8 cellular contexts compared by ENCODE assay signal in the genomic region with DNA sequence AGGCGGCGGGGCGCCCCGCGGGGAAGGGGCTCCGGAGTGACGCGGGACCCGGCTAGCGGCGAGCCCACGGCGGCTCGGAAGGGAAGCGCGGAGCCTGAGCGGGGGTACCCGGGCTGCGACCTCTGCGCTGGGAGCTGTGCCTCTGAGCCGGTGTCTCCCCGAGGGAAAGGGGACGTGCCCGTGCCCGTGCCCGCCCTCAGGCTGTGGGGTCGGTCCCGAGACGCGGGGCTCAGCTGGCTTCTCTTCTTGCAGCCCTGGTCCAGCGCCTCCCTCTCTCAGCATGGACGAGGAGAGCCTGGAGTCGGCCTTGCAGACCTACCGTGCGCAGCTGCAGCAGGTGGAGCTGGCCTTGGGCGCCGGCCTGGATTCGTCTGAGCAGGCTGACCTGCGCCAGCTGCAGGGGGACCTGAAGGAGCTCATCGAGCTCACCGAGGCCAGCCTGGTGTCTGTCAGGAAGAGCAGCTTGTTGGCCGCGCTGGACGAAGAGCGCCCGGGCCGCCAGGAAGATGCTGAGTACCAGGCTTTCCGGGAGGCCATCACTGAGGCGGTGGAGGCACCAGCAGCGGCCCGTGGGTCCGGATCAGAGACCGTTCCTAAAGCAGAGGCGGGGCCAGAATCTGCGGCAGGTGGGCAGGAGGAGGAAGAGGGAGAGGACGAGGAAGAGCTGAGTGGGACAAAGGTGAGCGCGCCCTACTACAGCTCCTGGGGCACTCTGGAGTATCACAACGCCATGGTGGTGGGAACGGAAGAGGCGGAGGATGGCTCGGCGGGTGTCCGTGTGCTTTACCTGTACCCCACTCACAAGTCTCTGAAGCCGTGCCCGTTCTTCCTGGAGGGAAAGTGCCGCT. TPM values are rescaled to one million over a fixed set of nuclear protein-coding genes. Genes with fewer than 3 reads are reported as not detected.
DNase-seq lines count a peak whose midpoint lies in the region; ATAC-seq and TF ChIP-seq lines count a peak whose summit lies in the region.

No MANE protein-coding gene starts in this region.

- CTCF ChIA-PET in A673 (lab: Charles Lee), result no interaction called here

- H3K27ac ChIP-seq in A673 (ENCODE audit: low read depth, low read length, poor library complexity, severe bottlenecking), result peak overlapping the region; percentile 87
- peak overlapping the region; percentile 69 to 83 (median 78) for H3K27ac ChIP-seq in body of pancreas
- peak overlapping the region; percentile 88 to 96 (median 91) for H3K27ac ChIP-seq in stomach

- H3K4me3 ChIP-seq in A673 (ENCODE audit: low read depth, low read length, poor library complexity, severe bottlenecking), result peak overlapping the region; percentile 98
- peak overlapping the region; percentile 67 to 88 for H3K4me3 ChIP-seq in body of pancreas
- H3K4me3 ChIP-seq in kidney epithelial cell (ENCODE audit: low read depth, low read length), result peak overlapping the region; percentile 67
- peak overlapping the region; percentile 93 to 98 (median 94) for H3K4me3 ChIP-seq in stomach

- DNase-seq in A673 (ENCODE audit: low spot score) (no peak), HuH-7 (ENCODE audit: low spot score) (peak; percentile 30), body of pancreas (peak; percentile 13 to 30 (median 24)), kidney epithelial cell (ENCODE audit: low read depth) (no peak), stomach (no peak), NCI-H2107 (lab: John Stamatoyannopoulos, UW) (no peak)

- H3K4me1 ChIP-seq in A673 (ENCODE audit: insufficient read depth, low read length, poor library complexity, severe bottlenecking) (peaks cover 6% of the 10 kb centered on the region), body of pancreas (peaks cover 24% of the 10 kb centered on the region), stomach (peaks cover 25 to 51% (median 40%) of the 10 kb centered on the region in 4 donors)

- TSS peak; percentile 28 for BruUV-seq in A673 (replicated peaks; lab: Mats Ljungman, UMichigan)

- peak; percentile 17 for ATAC-seq in GM18907 (IDR thresholded peaks at IDR 0.05; ENCODE audit: unreplicated experiment)
- ATAC-seq in body of pancreas, result no peak
- ATAC-seq in HG03521 (IDR thresholded peaks at IDR 0.05; ENCODE audit: unreplicated experiment), result no peak

- intact Hi-C loops in A673 (cut with micrococcal nuclease; ENCODE audit: unreplicated experiment) (no loop called here), body of pancreas (cut with DNase I) (no loop called here), stomach (cut with DNase I; ENCODE audit: low total_unique reads) (no loop called here)

- POLR2A ChIA-PET in A673 (lab: Charles Lee; ENCODE audit: low non-redundant PET), result no interaction called here

- H3K9me3 ChIP-seq in A673 (ENCODE audit: low read depth, low read length, poor library complexity, severe bottlenecking), result peaks cover 8% of the 10 kb centered on the region
- H3K9me3 ChIP-seq in body of pancreas, result no peaks in the 10 kb centered on the region
- H3K9me3 ChIP-seq in stomach, result no peaks in the 10 kb centered on the region

- no peak for TF ChIP-seq EP300 in stomach (IDR thresholded peaks at IDR 0.05)

- TF ChIP-seq CTCF in A673 (conservative IDR thresholded peaks at IDR 0.05; ENCODE audit: low read depth, low read length) (no peak), body of pancreas (IDR thresholded peaks at IDR 0.05) (no peak), kidney epithelial cell (IDR thresholded peaks at IDR 0.05; ENCODE audit: insufficient read depth, low read length, poor library complexity, severe bottlenecking) (no peak), stomach (IDR thresholded peaks at IDR 0.05) (no peak)

- WGBS in body of pancreas, 2 donors, result 20 to 50% methylated on average over 26 to 66 of the region's 67 CpGs
- 18 to 54% (median 20%) methylated on average over 23 to 66 of the region's 67 CpGs for WGBS in stomach, 5 donors

- no peaks in the 10 kb centered on the region for H3K27me3 ChIP-seq in A673 (replicated peaks; ENCODE audit: insufficient read depth, low read depth, low read length, poor library complexity)
- no peaks in the 10 kb centered on the region for H3K27me3 ChIP-seq in body of pancreas
- no peaks in the 10 kb centered on the region for H3K27me3 ChIP-seq in kidney epithelial cell (ENCODE audit: control insufficient read depth, insufficient read depth, low read length)
- H3K27me3 ChIP-seq in stomach, result no peaks in the 10 kb centered on the region

- H3K36me3 ChIP-seq in A673 (ENCODE audit: insufficient read depth, low read length, poor library complexity, severe bottlenecking) (peaks cover 62% of the 10 kb centered on the region), body of pancreas (replicated peaks in 1 of 2; ENCODE audit: insufficient read depth in 1 of 2, low read depth in 2 of 2) (peaks cover 0 to 10% of the 10 kb centered on the region in 2 donors), kidney epithelial cell (ENCODE audit: control insufficient read depth, insufficient read depth, low read length) (peaks cover 1% of the 10 kb centered on the region), stomach (peaks cover 33 to 79% (median 78%) of the 10 kb centered on the region in 4 donors)

- TF ChIP-seq POLR2A in body of pancreas (IDR thresholded peaks at IDR 0.05) (no peak), stomach (IDR thresholded peaks at IDR 0.05) (no peak)

RNA-seq across cellular contexts. Expression of a gene that starts 0.7 kb away (rescaled TPM):
- total RNA-seq in A673 (2021), result 28.2 and 28.3 TPM in 2 replicates
- 10 to 100 TPM; 16.6 to 53.1 TPM for total RNA-seq in body of pancreas
- total RNA-seq in kidney epithelial cell, result 39.8 and 42.6 TPM in 2 replicates
- 10 to 100 TPM; 12.3 to 49.6 (median 39.3) TPM for total RNA-seq in stomach
- polyA plus RNA-seq in stomach, result 10 to 100 TPM; 29.9 to 41.7 (median 37.7) TPM

RNA-seq across cellular contexts. Expression of a gene that starts 0.7 kb away (rescaled TPM):
- total RNA-seq in A673 (2021) (38.9 and 41.1 TPM in 2 replicates), body of pancreas (10 to 100 TPM; 22.6 to 23.4 TPM), kidney epithelial cell (47.7 and 56.9 TPM in 2 replicates), stomach (100 to 1,000 TPM in 1 of 5 donors, 10 to 100 TPM in 3, 1 to 10 TPM in 1; 7.6 to 103 (median 35.8) TPM)
- 10 to 100 TPM; 30.2 to 56.2 (median 35.9) TPM for polyA plus RNA-seq in stomach

RNA-seq across cellular contexts. Expression of a gene that starts 12.1 kb away (rescaled TPM):
- not detected in 2 replicates for total RNA-seq in A673 (2021)
- 10 to 100 TPM in 1 of 2 donors, 1 to 10 TPM in 1; 9.9 to 13.8 TPM for total RNA-seq in body of pancreas
- 97.0 and 119 TPM in 2 replicates for total RNA-seq in kidney epithelial cell
- total RNA-seq in stomach, result 10 to 100 TPM in 1 of 5 donors, 1 to 10 TPM in 3, not detected in 1; 1.1 to 16.9 (median 3.2) TPM
- polyA plus RNA-seq in stomach, result 10 to 100 TPM in 1 of 3 donors, 1 to 10 TPM in 2; 8.5 to 26.2 (median 9.5) TPM

RNA-seq across cellular contexts. Expression of a gene that starts 27.9 kb away (rescaled TPM):
- total RNA-seq in A673 (2021), result 15.1 and 16.3 TPM in 2 replicates
- total RNA-seq in body of pancreas, result 10 to 100 TPM in 1 of 2 donors, 1 to 10 TPM in 1; 4.9 to 14.0 TPM
- 9.4 and 14.0 TPM in 2 replicates for total RNA-seq in kidney epithelial cell
- total RNA-seq in stomach, result 100 to 1,000 TPM in 1 of 5 donors, 10 to 100 TPM in 2, 1 to 10 TPM in 2; 3.6 to 117 (median 16.8) TPM
- 10 to 100 TPM; 17.1 to 24.3 (median 19.9) TPM for polyA plus RNA-seq in stomach

RNA-seq across cellular contexts. Expression of a gene that starts 31.1 kb away (rescaled TPM):
- total RNA-seq in A673 (2021), result 45.8 and 71.0 TPM in 2 replicates
- total RNA-seq in body of pancreas, result 10 to 100 TPM; 30.9 to 69.5 TPM
- total RNA-seq in kidney epithelial cell, result 50.2 and 91.1 TPM in 2 replicates
- total RNA-seq in stomach, result 10 to 100 TPM in 3 of 5 donors, 1 to 10 TPM in 2; 7.1 to 60.5 (median 25.9) TPM
- 10 to 100 TPM; 40.1 to 76.9 (median 57.4) TPM for polyA plus RNA-seq in stomach

Comparison
In these comparisons a context has a peak if more than half of its experiments do, and no peak if none do; other contexts are left out.
1. DNase-seq: peak in HuH-7 (single experiment) and body of pancreas (4 of 4); none in A673 (single experiment), kidney epithelial cell (single experiment), stomach (single experiment) and NCI-H2107 (single experiment).
2. Peak in every context shown above with its lines, with median percentiles within 50 percentile points of each other: H3K27ac ChIP-seq and H3K4me3 ChIP-seq.